ENCODE assay signal across 18 cellular contexts in genomic region chr12:50518129-50518528, GRCh38. TPM values are rescaled to one million over a fixed set of nuclear protein-coding genes. Genes with fewer than 3 reads are reported as not detected.
DNase-seq lines count a peak whose midpoint lies in the region; ATAC-seq and TF ChIP-seq lines count a peak whose summit lies in the region.
"Had no signal": no experiment of that assay in that cellular context is flagged by ENCODE, and none has a peak within 500 bp of the region (broad histone marks: within the 10 kb centered on the region; RNA-seq: fewer than 3 reads in every experiment).

No MANE protein-coding gene starts in this region.

- TF ChIP-seq CTCF in heart right ventricle (IDR thresholded peaks at IDR 0.05) (no peak), right atrium auricular region (IDR thresholded peaks at IDR 0.05) (no peak), NB4 (IDR thresholded peaks at IDR 0.05; ENCODE audit: low read depth, low read length) (no peak), hepatocyte (IDR thresholded peaks at IDR 0.05; ENCODE audit: poor library complexity) (no peak)

- DNase-seq in heart right ventricle, result no peak
- no peak for DNase-seq in right atrium auricular region (ENCODE audit: low spot score)
- no peak for DNase-seq in NB4 (ENCODE audit: low read depth)
- DNase-seq in hepatocyte (ENCODE audit: low spot score), result no peak
- DNase-seq in COLO668 (lab: John Stamatoyannopoulos, UW; ENCODE audit: unreplicated experiment), result no peak
- no peak for DNase-seq in T-cell
- DNase-seq: activated gamma-delta T cell treated with Interleukin-2 at 50 U/mL for 16 hours, aorta, DMS 273 treated with DMSO at 0.1 percent for 48 hours, NCI-H187, pancreas, WERI-Rb-1 had no signal

- CTCF ChIA-PET in T-cell (lab: Charles Lee), result interaction anchor here (0.7 to 1.1 kb wide), 4 partner anchors 10 to 30 kb away, joined by 3 to 5 read pairs (median 4); partner anchors contain the start of gene DIP2B (in 1 of the 2)

- no peak overlapping the region for H3K27ac Mint-ChIP-seq in T-cell
- H3K27ac Mint-ChIP-seq: dendritic cell treated with granulocyte-macrophage colony-stimulating factor and Interleukin-4, amounts not matched to agents 40 ng/mL and 50 ng/mL, for 4 days had no signal

- H4K20me1 ChIP-seq in hepatocyte (ENCODE audit: insufficient read depth, poor library complexity, severe bottlenecking), result peaks cover 21% of the 10 kb centered on the region

- H3K27ac ChIP-seq in heart right ventricle (peak overlapping the region in 6 of 10 donors; percentile 0 to 82 (median 60)), right atrium auricular region (no peak overlapping the region), hepatocyte (peak overlapping the region; percentile 73), thymus (ENCODE audit: low read depth) (peak overlapping the region; percentile 43)
- H3K27ac ChIP-seq: WERI-Rb-1 had no signal

- no peaks in the 10 kb centered on the region for H3K9me3 Mint-ChIP-seq in T-cell
- H3K9me3 Mint-ChIP-seq: dendritic cell treated with granulocyte-macrophage colony-stimulating factor and Interleukin-4, amounts not matched to agents 40 ng/mL and 50 ng/mL, for 4 days had no signal

- peaks cover 98% of the 10 kb centered on the region for H3K79me2 ChIP-seq in hepatocyte

- POLR2A ChIA-PET in T-cell (lab: Charles Lee), result interaction anchor here (0.6 to 0.7 kb wide), 3 partner anchors 11 to 1000 kb away, joined by 3 to 9 read pairs (median 8); no protein-coding TSS in a partner anchor

- H2AFZ ChIP-seq in hepatocyte, result no peak overlapping the region

- H3K27me3 Mint-ChIP-seq in T-cell, result no peaks in the 10 kb centered on the region
- H3K27me3 Mint-ChIP-seq: dendritic cell treated with granulocyte-macrophage colony-stimulating factor and Interleukin-4, amounts not matched to agents 40 ng/mL and 50 ng/mL, for 4 days; stimulated activated naive B cell treated with anti-CD40 and anti-IgM and Interleukin-4, amounts not matched to agents 10 μg/mL and 1 μg/mL and 100 μg/mL, for 72 hours had no signal

- ATAC-seq in heart right ventricle (no peak), GM19397 (IDR thresholded peaks at IDR 0.05; ENCODE audit: unreplicated experiment) (no peak), T-cell (replicated peaks in 1 of 4) (no peak)

- H3K4me3 Mint-ChIP-seq in T-cell, result no peak overlapping the region
- H3K4me3 Mint-ChIP-seq: dendritic cell treated with granulocyte-macrophage colony-stimulating factor and Interleukin-4, amounts not matched to agents 40 ng/mL and 50 ng/mL, for 4 days; stimulated activated naive B cell treated with anti-CD40 and anti-IgM and Interleukin-4, amounts not matched to agents 10 μg/mL and 1 μg/mL and 100 μg/mL, for 72 hours had no signal

- H3K27me3 ChIP-seq in heart right ventricle, result no peaks in the 10 kb centered on the region
- H3K27me3 ChIP-seq in right atrium auricular region, result no peaks in the 10 kb centered on the region
- H3K27me3 ChIP-seq in hepatocyte, result no peaks in the 10 kb centered on the region
- H3K27me3 ChIP-seq in thymus (ENCODE audit: control insufficient read depth, insufficient read depth), result no peaks in the 10 kb centered on the region
- H3K27me3 ChIP-seq: esophagus muscularis mucosa, pancreas had no signal

- H3K9me2 ChIP-seq in hepatocyte (replicated peaks; ENCODE audit: insufficient read depth), result no peaks in the 10 kb centered on the region

- WGBS in heart right ventricle, 2 donors, result 90 to 95% methylated on average over 13 of the region's 13 CpGs
- WGBS in hepatocyte (ENCODE audit: low lambda C conversion rate, missing lambda C conversion rate), result 91% methylated on average over 13 of the region's 13 CpGs
- 89% methylated on average over 13 of the region's 13 CpGs for WGBS in thymus

- H3K4me1 Mint-ChIP-seq in T-cell, result peaks cover 61 to 73% (median 71%) of the 10 kb centered on the region in 3 donors

- H3K9me3 ChIP-seq in heart right ventricle (peaks cover 0 to under 1% (median 0%) of the 10 kb centered on the region in 11 donors), right atrium auricular region (no peaks in the 10 kb centered on the region), hepatocyte (ENCODE audit: low read depth) (no peaks in the 10 kb centered on the region), thymus (ENCODE audit: control insufficient read depth) (no peaks in the 10 kb centered on the region)
- H3K9me3 ChIP-seq: esophagus muscularis mucosa, pancreas had no signal

- no peak for TF ChIP-seq POLR2A in NB4 (IDR thresholded peaks at IDR 0.05; ENCODE audit: extremely low read depth, insufficient read length)

- peaks cover 5 to 94% (median 68%) of the 10 kb centered on the region in 9 donors for H3K4me1 ChIP-seq in heart right ventricle
- peaks cover 0 to 32% of the 10 kb centered on the region in 2 donors for H3K4me1 ChIP-seq in right atrium auricular region
- H3K4me1 ChIP-seq in hepatocyte (ENCODE audit: insufficient read depth), result no peaks in the 10 kb centered on the region
- peaks cover 16% of the 10 kb centered on the region for H3K4me1 ChIP-seq in thymus (ENCODE audit: control insufficient read depth, insufficient read depth, low read length)

- peaks cover 9% of the 10 kb centered on the region for H3K36me3 Mint-ChIP-seq in T-cell

- H3K36me3 ChIP-seq in heart right ventricle (no peaks in the 10 kb centered on the region), right atrium auricular region (no peaks in the 10 kb centered on the region), hepatocyte (replicated peaks; ENCODE audit: insufficient read depth, low read depth) (no peaks in the 10 kb centered on the region), thymus (ENCODE audit: control insufficient read depth, insufficient read depth) (peaks cover under 1% of the 10 kb centered on the region)
- H3K36me3 ChIP-seq: esophagus muscularis mucosa, pancreas, WERI-Rb-1 had no signal

- intact Hi-C loops in heart right ventricle (cut with DNase I), result no loop called here

- no peak overlapping the region for H3K4me2 ChIP-seq in hepatocyte

- H3K4me3 ChIP-seq in heart right ventricle (peak overlapping the region in 1 of 10 donors; percentile 16), right atrium auricular region (no peak overlapping the region), NB4 (ENCODE audit: low read depth, low read length) (peak overlapping the region; percentile 6), hepatocyte (no peak overlapping the region), thymus (ENCODE audit: low read length) (no peak overlapping the region)
- H3K4me3 ChIP-seq: esophagus muscularis mucosa, pancreas, smooth muscle cell had no signal

RNA-seq across cellular contexts. Expression of gene DIP2B, which starts 13.3 kb away (rescaled TPM):
- total RNA-seq in heart right ventricle (10 to 100 TPM; 11.7 to 21.5 (median 16.2) TPM), right atrium auricular region (10 to 100 TPM; 11.6 to 15.2 TPM), hepatocyte (31.8 TPM in 2 replicates), T-cell (10 to 100 TPM; 27.5 to 46.0 (median 29.6) TPM)
- polyA plus RNA-seq in heart right ventricle (1 to 10 TPM; 3.0 to 3.6 TPM), hepatocyte (10.5 and 14.7 TPM in 2 replicates), thymus (8.9 TPM)

Comparison
In these comparisons a context has a peak if more than half of its experiments do, and no peak if none do; other contexts are left out.
1. H3K27ac ChIP-seq: peak in heart right ventricle (6 of 10), hepatocyte (single experiment) and thymus (single experiment); none in right atrium auricular region (0 of 2).